2 cellular contexts compared by ENCODE assay signal in the genomic region with DNA sequence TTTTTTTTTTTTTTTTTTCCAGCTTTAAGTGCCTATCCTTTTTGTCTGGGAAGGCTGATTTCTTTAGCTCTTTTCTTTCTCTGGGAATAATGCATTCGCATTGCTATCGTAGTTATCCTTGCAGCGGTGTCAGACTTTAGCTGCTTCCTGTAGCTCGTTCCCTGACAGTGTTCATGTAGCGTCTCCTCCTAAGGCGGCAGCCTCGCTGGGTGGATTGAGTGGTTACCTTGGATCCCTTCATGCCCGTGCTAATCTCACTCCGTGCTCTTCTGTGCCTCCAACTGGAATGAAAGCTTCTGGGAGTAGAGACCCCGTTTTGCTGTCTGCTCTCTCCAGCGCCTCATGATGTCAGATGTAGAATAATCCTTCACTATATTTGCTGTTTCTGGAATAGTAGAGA.
TF ChIP-seq lines count a peak whose summit lies in the region.

No MANE protein-coding gene starts in this region.

TF ChIP-seq in GM23338, 12 proteins besides CTCF, POLR2A, EP300 and RAD21:
- TF ChIP-seq ZNF462 (CRISPR knock-in tag; IDR thresholded peaks at IDR 0.05) = no peak
- no peak for TF ChIP-seq STAT1 (IDR thresholded peaks at IDR 0.05; ENCODE audit: unreplicated experiment)
- TF ChIP-seq ETS1 (IDR thresholded peaks at IDR 0.05) = no peak
- TF ChIP-seq JUNB (IDR thresholded peaks at IDR 0.05; ENCODE audit: unreplicated experiment) = no peak
- TF ChIP-seq ZNF114 (CRISPR knock-in tag; IDR thresholded peaks at IDR 0.05) = no peak
- TF ChIP-seq, protein P1, sequence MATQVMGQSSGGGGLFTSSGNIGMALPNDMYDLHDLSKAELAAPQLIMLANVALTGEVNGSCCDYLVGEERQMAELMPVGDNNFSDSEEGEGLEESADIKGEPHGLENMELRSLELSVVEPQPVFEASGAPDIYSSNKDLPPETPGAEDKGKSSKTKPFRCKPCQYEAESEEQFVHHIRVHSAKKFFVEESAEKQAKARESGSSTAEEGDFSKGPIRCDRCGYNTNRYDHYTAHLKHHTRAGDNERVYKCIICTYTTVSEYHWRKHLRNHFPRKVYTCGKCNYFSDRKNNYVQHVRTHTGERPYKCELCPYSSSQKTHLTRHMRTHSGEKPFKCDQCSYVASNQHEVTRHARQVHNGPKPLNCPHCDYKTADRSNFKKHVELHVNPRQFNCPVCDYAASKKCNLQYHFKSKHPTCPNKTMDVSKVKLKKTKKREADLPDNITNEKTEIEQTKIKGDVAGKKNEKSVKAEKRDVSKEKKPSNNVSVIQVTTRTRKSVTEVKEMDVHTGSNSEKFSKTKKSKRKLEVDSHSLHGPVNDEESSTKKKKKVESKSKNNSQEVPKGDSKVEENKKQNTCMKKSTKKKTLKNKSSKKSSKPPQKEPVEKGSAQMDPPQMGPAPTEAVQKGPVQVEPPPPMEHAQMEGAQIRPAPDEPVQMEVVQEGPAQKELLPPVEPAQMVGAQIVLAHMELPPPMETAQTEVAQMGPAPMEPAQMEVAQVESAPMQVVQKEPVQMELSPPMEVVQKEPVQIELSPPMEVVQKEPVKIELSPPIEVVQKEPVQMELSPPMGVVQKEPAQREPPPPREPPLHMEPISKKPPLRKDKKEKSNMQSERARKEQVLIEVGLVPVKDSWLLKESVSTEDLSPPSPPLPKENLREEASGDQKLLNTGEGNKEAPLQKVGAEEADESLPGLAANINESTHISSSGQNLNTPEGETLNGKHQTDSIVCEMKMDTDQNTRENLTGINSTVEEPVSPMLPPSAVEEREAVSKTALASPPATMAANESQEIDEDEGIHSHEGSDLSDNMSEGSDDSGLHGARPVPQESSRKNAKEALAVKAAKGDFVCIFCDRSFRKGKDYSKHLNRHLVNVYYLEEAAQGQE (IDR thresholded peaks at IDR 0.05; ENCODE audit: unreplicated experiment) = no peak
- TF ChIP-seq ZNF331 (CRISPR knock-in tag; IDR thresholded peaks at IDR 0.05; ENCODE audit: low read depth) = no peak

TF ChIP-seq in SK-N-SH treated with all-trans-retinoic acid at 6 μM for 48 hours, 23 proteins besides CTCF, POLR2A, EP300 and RAD21 (continued from another document):
- TF ChIP-seq OSR1 (CRISPR knock-in tag; IDR thresholded peaks at IDR 0.05) (no peak), CSDC2 (CRISPR knock-in tag; IDR thresholded peaks at IDR 0.05) (no peak), ZC3H10 (CRISPR knock-in tag; IDR thresholded peaks at IDR 0.05) (no peak), ISL1 (CRISPR knock-in tag; IDR thresholded peaks at IDR 0.05) (no peak), POU6F1 (CRISPR knock-in tag; IDR thresholded peaks at IDR 0.05; ENCODE audit: borderline replicate concordance, low read depth) (no peak), ZNF565 (CRISPR knock-in tag; conservative IDR thresholded peaks at IDR 0.05; ENCODE audit: low read depth) (no peak), TOX (CRISPR knock-in tag; IDR thresholded peaks at IDR 0.05; ENCODE audit: borderline replicate concordance) (no peak), ZFP30 (CRISPR knock-in tag; IDR thresholded peaks at IDR 0.05) (no peak), ZFP3 (CRISPR knock-in tag; IDR thresholded peaks at IDR 0.05) (no peak), GLIS3 (CRISPR knock-in tag; IDR thresholded peaks at IDR 0.05) (no peak), PPARA (CRISPR knock-in tag; IDR thresholded peaks at IDR 0.05; ENCODE audit: borderline replicate concordance) (no peak)
- TF ChIP-seq, protein P2, sequence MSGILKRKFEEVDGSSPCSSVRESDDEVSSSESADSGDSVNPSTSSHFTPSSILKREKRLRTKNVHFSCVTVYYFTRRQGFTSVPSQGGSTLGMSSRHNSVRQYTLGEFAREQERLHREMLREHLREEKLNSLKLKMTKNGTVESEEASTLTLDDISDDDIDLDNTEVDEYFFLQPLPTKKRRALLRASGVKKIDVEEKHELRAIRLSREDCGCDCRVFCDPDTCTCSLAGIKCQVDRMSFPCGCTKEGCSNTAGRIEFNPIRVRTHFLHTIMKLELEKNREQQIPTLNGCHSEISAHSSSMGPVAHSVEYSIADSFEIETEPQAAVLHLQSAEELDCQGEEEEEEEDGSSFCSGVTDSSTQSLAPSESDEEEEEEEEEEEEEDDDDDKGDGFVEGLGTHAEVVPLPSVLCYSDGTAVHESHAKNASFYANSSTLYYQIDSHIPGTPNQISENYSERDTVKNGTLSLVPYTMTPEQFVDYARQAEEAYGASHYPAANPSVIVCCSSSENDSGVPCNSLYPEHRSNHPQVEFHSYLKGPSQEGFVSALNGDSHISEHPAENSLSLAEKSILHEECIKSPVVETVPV (CRISPR knock-in tag; IDR thresholded peaks at IDR 0.05) = no peak
